ENCODE assay signal across 16 cellular contexts in genomic region chr10:30420266-30420665, GRCh38. TPM values are rescaled to one million over a fixed set of nuclear protein-coding genes. Genes with fewer than 3 reads are reported as not detected.
DNase-seq lines count a peak whose midpoint lies in the region; ATAC-seq and TF ChIP-seq lines count a peak whose summit lies in the region.
"Had no signal": no experiment of that assay in that cellular context is flagged by ENCODE, and none has a peak within 500 bp of the region (broad histone marks: within the 10 kb centered on the region; RNA-seq: fewer than 3 reads in every experiment).

No MANE protein-coding gene starts in this region.

- peak; percentile 62 for ATAC-seq in GM19452 (IDR thresholded peaks at IDR 0.05; ENCODE audit: unreplicated experiment)
- ATAC-seq in HG02885 (IDR thresholded peaks at IDR 0.05; ENCODE audit: poor library complexity, unreplicated experiment), result peak; percentile 81
- no peak for ATAC-seq in psoas muscle
- no peak for ATAC-seq in left lung
- ATAC-seq: HCT116 had no signal

- H3K9me3 Mint-ChIP-seq in IgD-negative memory B cell, result no peaks in the 10 kb centered on the region
- H3K9me3 Mint-ChIP-seq: naive thymus-derived CD8-positive, alpha-beta T cell had no signal

- no peak overlapping the region; the same call in 1 of the 2 replicates for H3K4me3 ChIP-seq in GM12865 (ENCODE audit: low read depth, low read length)
- H3K4me3 ChIP-seq in psoas muscle, result no peak overlapping the region
- no peak overlapping the region for H3K4me3 ChIP-seq in left lung
- H3K4me3 ChIP-seq: SJSA1 had no signal

- peak overlapping the region; percentile 8 to 84 (median 28) for H3K4me3 Mint-ChIP-seq in IgD-negative memory B cell

- H3K36me3 Mint-ChIP-seq in IgD-negative memory B cell, result peaks cover 2% of the 10 kb centered on the region
- H3K36me3 Mint-ChIP-seq: naive thymus-derived CD8-positive, alpha-beta T cell had no signal

- H3K4me1 ChIP-seq in psoas muscle, result peaks cover 11% of the 10 kb centered on the region
- peaks cover 18 to 59% of the 10 kb centered on the region in 2 donors for H3K4me1 ChIP-seq in left lung

- H3K9me3 ChIP-seq in psoas muscle, result no peaks in the 10 kb centered on the region
- H3K9me3 ChIP-seq in left lung, result no peaks in the 10 kb centered on the region
- H3K9me3 ChIP-seq: SJSA1 had no signal

- H3K4me1 Mint-ChIP-seq in IgD-negative memory B cell, result peaks cover 44 to 49% (median 48%) of the 10 kb centered on the region in 3 donors

- no peaks in the 10 kb centered on the region for H3K36me3 ChIP-seq in psoas muscle (ENCODE audit: insufficient read depth in 1 of 2, low read depth in 1 of 2)
- no peaks in the 10 kb centered on the region for H3K36me3 ChIP-seq in left lung
- H3K36me3 ChIP-seq: SJSA1 had no signal

- intact Hi-C loops in psoas muscle (cut with DNase I) (no loop called here), left lung (cut with DNase I) (no loop called here)

- peak overlapping the region; percentile 78 to 92 (median 89) for H3K27ac Mint-ChIP-seq in IgD-negative memory B cell

- DNase-seq in GM12865 (ENCODE audit: low read depth) (peak; percentile 73), HPDE6-E6E7 (ENCODE audit: extremely low spot score) (no peak), psoas muscle (no peak), left lung (no peak), NCI-H2107 treated with DMSO at 0.1 percent for 48 hours (lab: John Stamatoyannopoulos, UW; ENCODE audit: unreplicated experiment) (no peak)
- DNase-seq: activated CD4-positive, alpha-beta T cell treated with anti-CD3 and anti-CD28 coated beads for 1 hour; activated gamma-delta T cell; cerebellar nuclear complex; naive thymus-derived CD8-positive, alpha-beta T cell; NCI-H2227 treated with DMSO at 0.1 percent for 48 hours; stimulated activated naive CD4-positive, alpha-beta T cell treated with Interleukin-2 at 50 U/mL for 16 hours had no signal

- H3K27ac ChIP-seq in psoas muscle (no peak overlapping the region), left lung (no peak overlapping the region)
- H3K27ac ChIP-seq: SJSA1 had no signal

- no peaks in the 10 kb centered on the region for H3K27me3 ChIP-seq in psoas muscle (ENCODE audit: insufficient read depth in 3 of 3, low read length in 2 of 3)
- H3K27me3 ChIP-seq in left lung, result no peaks in the 10 kb centered on the region
- H3K27me3 ChIP-seq: SJSA1 had no signal

- TF ChIP-seq CTCF in GM12865 (IDR thresholded peaks at IDR 0.05; ENCODE audit: insufficient read depth, low read depth, low read length, missing control alignments) (no peak), psoas muscle (IDR thresholded peaks at IDR 0.05) (no peak), left lung (IDR thresholded peaks at IDR 0.05) (no peak)

- H3K27me3 Mint-ChIP-seq in IgD-negative memory B cell, result no peaks in the 10 kb centered on the region
- H3K27me3 Mint-ChIP-seq: naive thymus-derived CD8-positive, alpha-beta T cell had no signal

- 99 to 100% (median 100%) methylated on average over 2 of the region's 2 CpGs for whole genome bisulfite sequencing in psoas muscle, 3 donors

RNA-seq across cellular contexts. Expression of gene MAP3K8, which starts 13.7 kb away (rescaled TPM):
- 40.0 TPM for polyA plus RNA-seq in IgD-negative memory B cell
- 1 to 10 TPM; 3.0 to 8.3 (median 4.6) TPM for total RNA-seq in psoas muscle
- polyA plus RNA-seq in psoas muscle, result 1 to 10 TPM; 2.4 to 4.4 (median 3.9) TPM
- 10 to 100 TPM; 25.2 to 57.3 TPM for total RNA-seq in left lung

Comparison
In these comparisons a context has a peak if more than half of its experiments do, and no peak if none do; other contexts are left out.
1. ATAC-seq: peak in GM19452 (single experiment) and HG02885 (single experiment); none in psoas muscle (0 of 4) and left lung (single experiment).